8 cellular contexts compared by ENCODE assay signal in the genomic region with DNA sequence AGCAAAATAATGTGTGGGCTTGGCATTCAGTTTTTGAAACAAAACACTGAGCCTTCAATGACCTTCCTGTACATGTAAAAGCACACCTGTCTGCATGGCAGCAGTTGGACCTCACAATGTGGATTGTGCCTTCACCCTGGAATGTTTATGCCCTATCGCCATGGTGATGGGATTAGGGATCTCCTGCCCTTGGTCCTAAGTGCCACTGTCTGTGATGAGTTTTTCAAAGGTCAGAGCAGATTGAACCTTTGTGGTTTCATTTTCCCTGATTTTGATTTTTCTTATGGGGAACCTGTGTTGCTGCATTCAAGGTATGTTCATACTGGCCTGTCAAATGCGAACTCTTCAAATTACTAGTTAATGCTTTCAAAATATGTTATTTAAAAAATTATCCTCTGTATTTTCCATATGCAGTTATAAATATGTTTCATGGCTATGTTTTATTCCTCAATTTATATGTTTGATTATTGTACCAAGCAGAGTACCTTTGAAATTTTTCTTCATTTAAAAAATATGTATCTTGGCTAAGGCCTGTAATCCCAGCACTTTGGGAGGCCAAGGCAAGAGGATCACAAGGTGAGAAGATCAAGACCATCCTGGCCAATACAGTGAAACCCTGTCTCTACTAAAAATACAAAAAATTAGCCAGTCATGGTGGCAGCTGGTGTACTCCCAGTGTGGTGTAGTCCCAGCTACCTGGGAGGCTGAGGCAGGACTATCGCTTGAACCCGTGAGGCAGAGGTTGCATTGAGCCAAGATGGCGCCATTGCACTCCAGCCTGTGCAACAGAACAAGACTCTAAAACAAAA.
DNase-seq lines count a peak whose midpoint lies in the region; ATAC-seq and TF ChIP-seq lines count a peak whose summit lies in the region.
"Not testable (repeated sequence)": the region's sequence is repeated elsewhere in the genome, so short reads cannot be mapped to it uniquely, and the experiment has no call there.

No MANE protein-coding gene starts in this region.

- H3K9me3 Mint-ChIP-seq in activated naive CD4-positive, alpha-beta T cell treated with anti-CD3 and anti-CD28 coated beads, Interleukin-2, amount 10 ng/mL, durations not matched to agents 7 days and 5 days = peaks cover 10% of the 10 kb centered on the region
- H3K9me3 Mint-ChIP-seq in natural killer cell = peaks cover 7 to 10% of the 10 kb centered on the region in 2 donors

- not testable (repeated sequence) for TF ChIP-seq POLR2A in testis (IDR thresholded peaks at IDR 0.05)

- not testable (repeated sequence) for H3K4me3 Mint-ChIP-seq in activated naive CD4-positive, alpha-beta T cell treated with anti-CD3 and anti-CD28 coated beads, Interleukin-2, amount 10 ng/mL, durations not matched to agents 7 days and 5 days; natural killer cell

- H3K27me3 Mint-ChIP-seq in activated naive CD4-positive, alpha-beta T cell treated with anti-CD3 and anti-CD28 coated beads, Interleukin-2, amount 10 ng/mL, durations not matched to agents 7 days and 5 days; natural killer cell (ENCODE audit: low read depth in 2 of 2): not testable (repeated sequence)

- CTCF ChIA-PET in activated naive CD4-positive, alpha-beta T cell treated with anti-CD3 and anti-CD28 coated beads, Interleukin-2, amount 10 ng/mL, durations not matched to agents 7 days and 5 days (lab: Charles Lee) = not testable (repeated sequence)

- H3K4me3 ChIP-seq in testis = not testable (repeated sequence)

- not testable (repeated sequence) for H3K27ac Mint-ChIP-seq in activated naive CD4-positive, alpha-beta T cell treated with anti-CD3 and anti-CD28 coated beads, Interleukin-2, amount 10 ng/mL, durations not matched to agents 7 days and 5 days; natural killer cell

- H3K27me3 ChIP-seq in testis = not testable (repeated sequence)

- ATAC-seq in GM18517 (IDR thresholded peaks at IDR 0.05; ENCODE audit: unreplicated experiment) = peak; percentile 79
- ATAC-seq in GM21619 (IDR thresholded peaks at IDR 0.05; ENCODE audit: unreplicated experiment) = peak; percentile 89
- ATAC-seq in HG03095 (IDR thresholded peaks at IDR 0.05; ENCODE audit: unreplicated experiment) = peak; percentile 82
- ATAC-seq in Right ventricle myocardium inferior = peak; percentile 93
- ATAC-seq in natural killer cell = peak in 2 of 3 donors; percentile 59 to 84

- TF ChIP-seq CTCF in natural killer cell (IDR thresholded peaks at IDR 0.05); testis (IDR thresholded peaks at IDR 0.05): not testable (repeated sequence)

- H3K27ac ChIP-seq in testis = not testable (repeated sequence)

- 57 to 63% methylated on average over 5 of the region's 5 CpGs for WGBS in testis, 2 donors

- DNase-seq in NCI-H226 = peak; percentile 12
- DNase-seq in activated naive CD4-positive, alpha-beta T cell treated with anti-CD3 and anti-CD28 coated beads, Interleukin-2, amount 10 ng/mL, durations not matched to agents 7 days and 5 days = peak; percentile 65
- DNase-seq in Right ventricle myocardium inferior (ENCODE audit: missing footprints) = peak; percentile 78
- DNase-seq in natural killer cell = not testable (repeated sequence)
- DNase-seq in testis = peak; percentile 56

- not testable (repeated sequence) for H3K4me1 Mint-ChIP-seq in activated naive CD4-positive, alpha-beta T cell treated with anti-CD3 and anti-CD28 coated beads, Interleukin-2, amount 10 ng/mL, durations not matched to agents 7 days and 5 days; natural killer cell

- not testable (repeated sequence) for H3K4me1 ChIP-seq in testis

- intact Hi-C loops in Right ventricle myocardium inferior (cut with DNase I); natural killer cell (cut with micrococcal nuclease); testis (cut with DNase I; ENCODE audit: low total_unique reads): not testable (repeated sequence)

- H3K36me3 Mint-ChIP-seq in activated naive CD4-positive, alpha-beta T cell treated with anti-CD3 and anti-CD28 coated beads, Interleukin-2, amount 10 ng/mL, durations not matched to agents 7 days and 5 days = not testable (repeated sequence)
- peaks cover 14% of the 10 kb centered on the region for H3K36me3 Mint-ChIP-seq in natural killer cell

- not testable (repeated sequence) for H3K9me3 ChIP-seq in testis

- not testable (repeated sequence) for H3K36me3 ChIP-seq in testis (ENCODE audit: low read depth, missing control alignments)
